Comparison of ENCODE assay signal across 11 cellular contexts in genomic region chr15:82146990-82147461, GRCh38.
DNase-seq lines count a peak whose midpoint lies in the region; ATAC-seq, FAIRE-seq and TF ChIP-seq lines count a peak whose summit lies in the region.
"Had no signal": no experiment of that assay in that cellular context is flagged by ENCODE, and none has a peak within 500 bp of the region (broad histone marks: within the 10 kb centered on the region; RNA-seq: fewer than 3 reads in every experiment).

No MANE protein-coding gene starts in this region.

- DNase-seq in A549 (ENCODE audit: low read depth in 1 of 2, low spot score in 1 of 2) (peak; percentile 49 to 61), HTR-8/SVneo (ENCODE audit: insufficient read length, low spot score) (peak; percentile 62), K562 (ENCODE audit: extremely low read depth in 1 of 4, low spot score in 3 of 4) (peak; percentile 24 to 54 (median 44)), MM.1S (no peak), NCI-H526 treated with DMSO at 0.1 percent for 48 hours (lab: John Stamatoyannopoulos, UW) (no peak), medulla oblongata (ENCODE audit: extremely low spot score) (no peak)
- DNase-seq: immature natural killer cell, T1000, upper lobe of left lung had no signal

- H3K79me2 ChIP-seq in K562 (ENCODE audit: control insufficient read depth, insufficient read depth, low read length) = no peaks in the 10 kb centered on the region
- H3K79me2 ChIP-seq in MM.1S (ENCODE audit: low read length) = no peaks in the 10 kb centered on the region

- no peaks in the 10 kb centered on the region for H3K9me1 ChIP-seq in K562 (ENCODE audit: control insufficient read depth, insufficient read depth, low read length)

- H3K9me3 ChIP-seq in A549 (no peaks in the 10 kb centered on the region), K562 (replicated peaks; ENCODE audit: control insufficient read depth, insufficient read depth, low read depth, low read length) (no peaks in the 10 kb centered on the region), MM.1S (replicated peaks; ENCODE audit: insufficient read depth, low read length) (no peaks in the 10 kb centered on the region)
- H3K9me3 ChIP-seq: upper lobe of left lung had no signal

- H3K36me3 ChIP-seq in K562 (ENCODE audit: control insufficient read depth, insufficient read depth, low read length) = peaks cover 21% of the 10 kb centered on the region; the same call in 2 of the 3 replicates
- H3K36me3 ChIP-seq in MM.1S (replicated peaks; ENCODE audit: insufficient read depth, low read length) = no peaks in the 10 kb centered on the region

- POLR2A ChIA-PET in A549 (lab: Yijun Ruan, JAX) (no interaction called here), K562 (lab: Yijun Ruan, JAX) (interaction anchor here (0.7 kb wide), 2 partner anchors 12 to 52 kb away, joined by 4 read pairs; no protein-coding TSS in a partner anchor)

- CTCF ChIA-PET in A549 (lab: Yijun Ruan, JAX) = interaction anchor here (1.3 to 33.1 kb wide), 2 partner anchors 12 to 40 kb away, joined by 3 to 570 read pairs; no protein-coding TSS in a partner anchor
- CTCF ChIA-PET in K562 (lab: Yijun Ruan, JAX; ENCODE audit: low intra/inter-chr PET ratio) = no interaction called here

- peak overlapping the region in 1 of 2 experiments; percentile 5; a peak in 1 of 6 replicates for H3K27ac ChIP-seq in A549
- peak overlapping the region; percentile 64; the same call in 2 of the 3 replicates for H3K27ac ChIP-seq in K562 (ENCODE audit: extremely low read depth, low read depth, low read length)
- no peak overlapping the region for H3K27ac ChIP-seq in MM.1S (ENCODE audit: low read length)
- H3K27ac ChIP-seq: upper lobe of left lung had no signal

- ATAC-seq in A549 (peak; percentile 82 to 94), K562 (peak; percentile 88), HG02870 (IDR thresholded peaks at IDR 0.05; ENCODE audit: unreplicated experiment) (no peak)

- TF ChIP-seq EP300 in A549 (IDR thresholded peaks at IDR 0.05) = no peak
- peak; percentile 66 for TF ChIP-seq EP300 in K562 (IDR thresholded peaks at IDR 0.05; ENCODE audit: low read length)

- H3K4me2 ChIP-seq in A549 (peak overlapping the region; percentile 17), K562 (ENCODE audit: insufficient read depth, low read length) (peak overlapping the region; percentile 22; the same call in 1 of the 2 replicates), MM.1S (ENCODE audit: low read depth, low read length) (no peak overlapping the region)

- no TSS peak for BruUV-seq in K562 (replicated peaks; lab: Mats Ljungman, UMichigan)

- TF ChIP-seq CTCF in A549 (IDR thresholded peaks at IDR 0.05) (no peak), K562 (IDR thresholded peaks at IDR 0.05 in 2 of 3, conservative IDR thresholded peaks at IDR 0.05 in 1 of 3; ENCODE audit: insufficient read depth in 2 of 3, low read depth in 1 of 3, low read length in 3 of 3) (no peak), MM.1S (IDR thresholded peaks at IDR 0.05; ENCODE audit: low read length) (no peak)

- no peaks in the 10 kb centered on the region for H3K9me2 ChIP-seq in MM.1S (replicated peaks; ENCODE audit: insufficient read depth, low read length)

- no peak overlapping the region for H3K9ac ChIP-seq in K562 (ENCODE audit: insufficient read depth in 1 of 2, low read depth in 2 of 2, low read length in 2 of 2)
- H3K9ac ChIP-seq in MM.1S (ENCODE audit: low read length) = no peak overlapping the region

- H4K20me1 ChIP-seq in K562 (replicated peaks; ENCODE audit: control insufficient read depth, insufficient read depth, low read length) (no peaks in the 10 kb centered on the region), MM.1S (ENCODE audit: insufficient read depth, low read length) (no peaks in the 10 kb centered on the region)

- intact Hi-C loops in K562 (cut with micrococcal nuclease) = no loop called here

- H2AFZ ChIP-seq in K562 (ENCODE audit: low read depth, low read length) (no peak overlapping the region), MM.1S (ENCODE audit: low read length) (no peak overlapping the region)

- H3K4me1 ChIP-seq in A549 (peaks cover 16% of the 10 kb centered on the region), K562 (replicated peaks in 1 of 2; ENCODE audit: control insufficient read depth in 2 of 2, insufficient read depth in 2 of 2, low read length in 2 of 2) (peaks cover 4 to 9% of the 10 kb centered on the region in 2 experiments; a peak in 2 of 5 replicates), MM.1S (ENCODE audit: low read length) (no peaks in the 10 kb centered on the region)
- H3K4me1 ChIP-seq: upper lobe of left lung had no signal

- no peaks in the 10 kb centered on the region for H3F3A ChIP-seq in MM.1S (ENCODE audit: insufficient read depth, low read length)

- no peak overlapping the region for H3K4me3 ChIP-seq in A549
- H3K4me3 ChIP-seq in K562 = no peak overlapping the region
- H3K4me3 ChIP-seq in MM.1S (ENCODE audit: low read length) = no peak overlapping the region
- H3K4me3 ChIP-seq: upper lobe of left lung had no signal

- FAIRE-seq in A549 (lab: Jason Lieb, UNC) = no peak
- peak; percentile 23 for FAIRE-seq in HTR-8/SVneo (lab: Jason Lieb, UNC)
- FAIRE-seq in K562 (lab: Jason Lieb, UNC) = peak; percentile 65
- peak; percentile 75 for FAIRE-seq in islet of Langerhans (lab: Jason Lieb, UNC)

- TF ChIP-seq POLR2A in A549 (IDR thresholded peaks at IDR 0.05; ENCODE audit: low read length) (no peak), K562 (conservative IDR thresholded peaks at IDR 0.05) (no peak)

- WGBS in A549 (ENCODE audit: missing lambda C conversion rate) = 60% methylated on average over 8 of the region's 8 CpGs
- WGBS in K562 (ENCODE audit: insufficient coverage, low coverage, missing lambda C conversion rate) = 17% methylated on average over 8 of the region's 8 CpGs

- in situ Hi-C loops in K562 (cut with MboI) = no loop called here

- no peaks in the 10 kb centered on the region for H3K27me3 ChIP-seq in K562 (ENCODE audit: control insufficient read depth in 2 of 2, insufficient read depth in 2 of 2, low read length in 2 of 2)
- no peaks in the 10 kb centered on the region for H3K27me3 ChIP-seq in MM.1S (replicated peaks; ENCODE audit: insufficient read depth, low read length)
- H3K27me3 ChIP-seq: upper lobe of left lung had no signal

- TF ChIP-seq RAD21 in A549 (conservative IDR thresholded peaks at IDR 0.05 in 1 of 2, IDR thresholded peaks at IDR 0.05 in 1 of 2) = no peak
- no peak for TF ChIP-seq RAD21 in K562 (CRISPR knock-in tag; conservative IDR thresholded peaks at IDR 0.05 in 1 of 2, IDR thresholded peaks at IDR 0.05 in 1 of 2)

TF ChIP-seq in A549, 52 proteins besides CTCF, POLR2A, EP300 and RAD21 (continues in another document):
- no peak for TF ChIP-seq MYC (IDR thresholded peaks at IDR 0.05; ENCODE audit: borderline replicate concordance, low read length)
- TF ChIP-seq EHMT2 (IDR thresholded peaks at IDR 0.05; ENCODE audit: low read depth) = no peak
- TF ChIP-seq RNF2 (IDR thresholded peaks at IDR 0.05; ENCODE audit: borderline replicate concordance, low read depth) = no peak
- TF ChIP-seq FOSL2 (IDR thresholded peaks at IDR 0.05) = peak; percentile 83
- peak; percentile 88 for TF ChIP-seq FOSL2 (CRISPR knock-in tag; IDR thresholded peaks at IDR 0.05)
- no peak for TF ChIP-seq RFX5 (IDR thresholded peaks at IDR 0.05)
- no peak for TF ChIP-seq SREBF2 (IDR thresholded peaks at IDR 0.05)
- TF ChIP-seq, protein P1, sequence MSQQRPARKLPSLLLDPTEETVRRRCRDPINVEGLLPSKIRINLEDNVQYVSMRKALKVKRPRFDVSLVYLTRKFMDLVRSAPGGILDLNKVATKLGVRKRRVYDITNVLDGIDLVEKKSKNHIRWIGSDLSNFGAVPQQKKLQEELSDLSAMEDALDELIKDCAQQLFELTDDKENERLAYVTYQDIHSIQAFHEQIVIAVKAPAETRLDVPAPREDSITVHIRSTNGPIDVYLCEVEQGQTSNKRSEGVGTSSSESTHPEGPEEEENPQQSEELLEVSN (IDR thresholded peaks at IDR 0.05; ENCODE audit: borderline replicate concordance, low read depth) = no peak
- no peak; the same call in 1 of the 2 replicates for TF ChIP-seq GATA3 (IDR thresholded peaks at IDR 0.05; ENCODE audit: borderline replicate concordance)
- TF ChIP-seq ESRRA (IDR thresholded peaks at IDR 0.05; ENCODE audit: borderline replicate concordance, low read length) = no peak
- TF ChIP-seq KDM5A (IDR thresholded peaks at IDR 0.05) = no peak
- no peak for TF ChIP-seq HDAC2 (IDR thresholded peaks at IDR 0.05)
- TF ChIP-seq MAZ (IDR thresholded peaks at IDR 0.05; ENCODE audit: borderline replicate concordance, low read depth, low read length) = no peak

TF ChIP-seq in K562, 482 proteins besides CTCF, POLR2A, EP300 and RAD21 (continues in another document):
- TF ChIP-seq RBFOX2 (IDR thresholded peaks at IDR 0.05; ENCODE audit: low read depth, low read length) (no peak), SP2 (IDR thresholded peaks at IDR 0.05; ENCODE audit: extremely low read depth, low read depth, low read length, poor library complexity, severe bottlenecking) (no peak), IRF2 (CRISPR knock-in tag; IDR thresholded peaks at IDR 0.05) (no peak), ADNP (tag; IDR thresholded peaks at IDR 0.05) (0 out of 2 replicates have a peak, but pooled peaks have one; percentile 57), MEIS2 (IDR thresholded peaks at IDR 0.05; ENCODE audit: partially characterized antibody) (peak; percentile 62), HMBOX1 (IDR thresholded peaks at IDR 0.05) (no peak), RBBP5 (IDR thresholded peaks at IDR 0.05; ENCODE audit: borderline replicate concordance, insufficient read depth, low read length, poor library complexity, severe bottlenecking) (no peak)

Comparison
In these comparisons a context has a peak if more than half of its experiments do, and no peak if none do; other contexts are left out.
1. DNase-seq: peak in A549 (2 of 2), HTR-8/SVneo (single experiment) and K562 (4 of 4); none in MM.1S (single experiment), NCI-H526 treated with DMSO at 0.1 percent for 48 hours (single experiment) and medulla oblongata (single experiment).
2. Of the 35 proteins assayed by ChIP-seq in both K562 and A549: peak only in K562: CEBPB, EP300, HDAC2 and KDM1A; only in A549: JUNB; in both: BHLHE40 and USF2; in neither: 27; mixed calls (peak in some experiments, not most) for 1.